Comparison of ENCODE assay signal across 8 cellular contexts in genomic region chr16:47565454-47565853, GRCh38.
DNase-seq lines count a peak whose midpoint lies in the region; ATAC-seq and TF ChIP-seq lines count a peak whose summit lies in the region.

No MANE protein-coding gene starts in this region.

- WGBS in aorta, 2 donors, result 69 to 73% methylated on average over 6 of the region's 6 CpGs
- WGBS in spleen, 5 donors, result 27 to 54% (median 34%) methylated on average over 6 of the region's 6 CpGs

- TF ChIP-seq CTCF in spleen (IDR thresholded peaks at IDR 0.05 in 8 of 11, conservative IDR thresholded peaks at IDR 0.05 in 3 of 11), result no peak

- H3K36me3 ChIP-seq in aorta (ENCODE audit: control insufficient read depth in 1 of 2, insufficient read depth in 2 of 2, low read length in 1 of 2), result peaks cover 0 to 2% of the 10 kb centered on the region in 2 donors
- H3K36me3 ChIP-seq in spleen, result peaks cover 0 to 18% (median 0%) of the 10 kb centered on the region in 6 donors

- no peaks in the 10 kb centered on the region for H3K27me3 Mint-ChIP-seq in stimulated activated naive CD8-positive, alpha-beta T cell treated with anti-CD3 and anti-CD28 coated beads, Interleukin-15, Interleukin-2, amounts not matched to agents 100 ng/mL and 50 ng/mL, for 24 hours
- H3K27me3 Mint-ChIP-seq in stimulated activated naive CD8-positive, alpha-beta T cell treated with anti-CD3 and anti-CD28 coated beads, Interleukin-15, amount 100 ng/mL, for 72 hours, result no peaks in the 10 kb centered on the region
- no peaks in the 10 kb centered on the region for H3K27me3 Mint-ChIP-seq in activated T-helper 1 cell treated with anti-CD3 and anti-CD28 coated beads, Interleukin-12 subunit alpha, Interleukin-12 subunit beta, Interleukin-2, Interleukin-4 antibody, amounts not matched to agents 30 ng/mL and 10 ng/mL and 1 ng/mL, durations not matched to agents 14 hours and 24 hours and 36 hours (ENCODE audit: insufficient read depth)

- no peak overlapping the region for H3K4me3 Mint-ChIP-seq in stimulated activated naive CD8-positive, alpha-beta T cell treated with anti-CD3 and anti-CD28 coated beads, Interleukin-15, Interleukin-2, amounts not matched to agents 100 ng/mL and 50 ng/mL, for 24 hours
- H3K4me3 Mint-ChIP-seq in stimulated activated naive CD8-positive, alpha-beta T cell treated with anti-CD3 and anti-CD28 coated beads, Interleukin-15, amount 100 ng/mL, for 72 hours, result no peak overlapping the region
- H3K4me3 Mint-ChIP-seq in activated T-helper 1 cell treated with anti-CD3 and anti-CD28 coated beads, Interleukin-12 subunit alpha, Interleukin-12 subunit beta, Interleukin-2, Interleukin-4 antibody, amounts not matched to agents 30 ng/mL and 10 ng/mL and 1 ng/mL, durations not matched to agents 14 hours and 24 hours and 36 hours, result peak overlapping the region; percentile 16

- peak overlapping the region; percentile 21 for H3K27ac Mint-ChIP-seq in stimulated activated naive CD8-positive, alpha-beta T cell treated with anti-CD3 and anti-CD28 coated beads, Interleukin-15, Interleukin-2, amounts not matched to agents 100 ng/mL and 50 ng/mL, for 24 hours
- no peak overlapping the region for H3K27ac Mint-ChIP-seq in stimulated activated naive CD8-positive, alpha-beta T cell treated with anti-CD3 and anti-CD28 coated beads, Interleukin-15, amount 100 ng/mL, for 72 hours
- H3K27ac Mint-ChIP-seq in activated T-helper 1 cell treated with anti-CD3 and anti-CD28 coated beads, Interleukin-12 subunit alpha, Interleukin-12 subunit beta, Interleukin-2, Interleukin-4 antibody, amounts not matched to agents 30 ng/mL and 10 ng/mL and 1 ng/mL, durations not matched to agents 14 hours and 24 hours and 36 hours, result no peak overlapping the region

- H3K4me1 Mint-ChIP-seq in stimulated activated naive CD8-positive, alpha-beta T cell treated with anti-CD3 and anti-CD28 coated beads, Interleukin-15, Interleukin-2, amounts not matched to agents 100 ng/mL and 50 ng/mL, for 24 hours (ENCODE audit: low read depth), result peaks cover 44% of the 10 kb centered on the region
- H3K4me1 Mint-ChIP-seq in stimulated activated naive CD8-positive, alpha-beta T cell treated with anti-CD3 and anti-CD28 coated beads, Interleukin-15, amount 100 ng/mL, for 72 hours, result peaks cover 37% of the 10 kb centered on the region
- peaks cover 53% of the 10 kb centered on the region for H3K4me1 Mint-ChIP-seq in activated T-helper 1 cell treated with anti-CD3 and anti-CD28 coated beads, Interleukin-12 subunit alpha, Interleukin-12 subunit beta, Interleukin-2, Interleukin-4 antibody, amounts not matched to agents 30 ng/mL and 10 ng/mL and 1 ng/mL, durations not matched to agents 14 hours and 24 hours and 36 hours (ENCODE audit: low read depth)

- no peaks in the 10 kb centered on the region for H3K4me1 ChIP-seq in aorta (ENCODE audit: control insufficient read depth in 1 of 2, insufficient read depth in 2 of 2, low read length in 2 of 2)
- peaks cover 3 to 55% (median 21%) of the 10 kb centered on the region in 6 donors for H3K4me1 ChIP-seq in spleen

- H3K36me3 Mint-ChIP-seq in stimulated activated naive CD8-positive, alpha-beta T cell treated with anti-CD3 and anti-CD28 coated beads, Interleukin-15, Interleukin-2, amounts not matched to agents 100 ng/mL and 50 ng/mL, for 24 hours (ENCODE audit: low read depth), result peaks cover 57% of the 10 kb centered on the region
- H3K36me3 Mint-ChIP-seq in activated T-helper 1 cell treated with anti-CD3 and anti-CD28 coated beads, Interleukin-12 subunit alpha, Interleukin-12 subunit beta, Interleukin-2, Interleukin-4 antibody, amounts not matched to agents 30 ng/mL and 10 ng/mL and 1 ng/mL, durations not matched to agents 14 hours and 24 hours and 36 hours (ENCODE audit: low read depth), result peaks cover 17% of the 10 kb centered on the region

- H3K27me3 ChIP-seq in aorta (ENCODE audit: control insufficient read depth in 1 of 2, insufficient read depth in 2 of 2, low read length in 1 of 2), result no peaks in the 10 kb centered on the region
- no peaks in the 10 kb centered on the region for H3K27me3 ChIP-seq in spleen (replicated peaks in 1 of 7)

- intact Hi-C loops in activated T-helper 1 cell treated with anti-CD3 and anti-CD28 coated beads, Interleukin-12 subunit alpha, Interleukin-12 subunit beta, Interleukin-2, Interleukin-4 antibody, amounts not matched to agents 30 ng/mL and 10 ng/mL and 1 ng/mL, durations not matched to agents 14 hours and 24 hours and 36 hours (cut with micrococcal nuclease), result no loop called here
- intact Hi-C loops in left cardiac atrium (cut with DNase I) (no loop called here), aorta (cut with DNase I) (no loop called here), spleen (cut with DNase I; ENCODE audit: low total_unique reads) (no loop called here)

- TF ChIP-seq POLR2A in spleen (IDR thresholded peaks at IDR 0.05), result no peak

- peaks cover 10% of the 10 kb centered on the region for H3K9me3 Mint-ChIP-seq in stimulated activated naive CD8-positive, alpha-beta T cell treated with anti-CD3 and anti-CD28 coated beads, Interleukin-15, Interleukin-2, amounts not matched to agents 100 ng/mL and 50 ng/mL, for 24 hours
- H3K9me3 Mint-ChIP-seq in stimulated activated naive CD8-positive, alpha-beta T cell treated with anti-CD3 and anti-CD28 coated beads, Interleukin-15, amount 100 ng/mL, for 72 hours, result peaks cover 24 to 33% of the 10 kb centered on the region in 2 donors
- peaks cover 8% of the 10 kb centered on the region for H3K9me3 Mint-ChIP-seq in activated T-helper 1 cell treated with anti-CD3 and anti-CD28 coated beads, Interleukin-12 subunit alpha, Interleukin-12 subunit beta, Interleukin-2, Interleukin-4 antibody, amounts not matched to agents 30 ng/mL and 10 ng/mL and 1 ng/mL, durations not matched to agents 14 hours and 24 hours and 36 hours

- ATAC-seq in stimulated activated naive CD8-positive, alpha-beta T cell treated with anti-CD3 and anti-CD28 coated beads, Interleukin-15, amount 100 ng/mL, for 72 hours, result no peak
- ATAC-seq in left cardiac atrium, result peak; percentile 47 to 85
- no peak for ATAC-seq in aorta (ENCODE audit: low FRiP score)
- ATAC-seq in HG03135 (IDR thresholded peaks at IDR 0.05; ENCODE audit: unreplicated experiment), result no peak

- no peak overlapping the region for H3K4me3 ChIP-seq in aorta (ENCODE audit: low read length in 2 of 2)
- H3K4me3 ChIP-seq in spleen, result peak overlapping the region in 1 of 8 donors; percentile 2

- H3K9me3 ChIP-seq in aorta (ENCODE audit: control insufficient read depth, low read length), result no peaks in the 10 kb centered on the region
- no peaks in the 10 kb centered on the region for H3K9me3 ChIP-seq in spleen

- H3K27ac ChIP-seq in aorta (ENCODE audit: low read depth in 1 of 2, low read length in 2 of 2) (no peak overlapping the region), spleen (peak overlapping the region in 4 of 8 donors; percentile 41 to 77 (median 64))

- DNase-seq in stimulated activated naive CD8-positive, alpha-beta T cell treated with anti-CD3 and anti-CD28 coated beads, Interleukin-15, amount 100 ng/mL, for 72 hours, result no peak
- no peak for DNase-seq in activated T-helper 1 cell treated with anti-CD3 and anti-CD28 coated beads, Interleukin-12 subunit alpha, Interleukin-12 subunit beta, Interleukin-2, Interleukin-4 antibody, amounts not matched to agents 30 ng/mL and 10 ng/mL and 1 ng/mL, durations not matched to agents 14 hours and 24 hours and 36 hours (ENCODE audit: low spot score)
- DNase-seq in left cardiac atrium (peak; percentile 65), aorta (peak; percentile 80 to 82), spleen (no peak), NCI-H146 treated with DMSO at 0.1 percent for 48 hours (lab: John Stamatoyannopoulos, UW; ENCODE audit: unreplicated experiment) (no peak)

Comparison
In these comparisons a context has a peak if more than half of its experiments do, and no peak if none do; other contexts are left out.
1. ATAC-seq: peak in left cardiac atrium (2 of 2); none in stimulated activated naive CD8-positive, alpha-beta T cell treated with anti-CD3 and anti-CD28 coated beads, Interleukin-15, amount 100 ng/mL, for 72 hours (single experiment), aorta (single experiment) and HG03135 (single experiment).
2. DNase-seq: peak in left cardiac atrium (single experiment) and aorta (2 of 2); none in stimulated activated naive CD8-positive, alpha-beta T cell treated with anti-CD3 and anti-CD28 coated beads, Interleukin-15, amount 100 ng/mL, for 72 hours (0 of 2), activated T-helper 1 cell treated with anti-CD3 and anti-CD28 coated beads, Interleukin-12 subunit alpha, Interleukin-12 subunit beta, Interleukin-2, Interleukin-4 antibody, amounts not matched to agents 30 ng/mL and 10 ng/mL and 1 ng/mL, durations not matched to agents 14 hours and 24 hours and 36 hours (single experiment), spleen (single experiment) and NCI-H146 treated with DMSO at 0.1 percent for 48 hours (single experiment).